ENCODE assay signal across 8 cellular contexts in genomic region chr1:58515794-58516401, GRCh38. TPM values are rescaled to one million over a fixed set of nuclear protein-coding genes. Genes with fewer than 3 reads are reported as not detected.
DNase-seq lines count a peak whose midpoint lies in the region; ATAC-seq and TF ChIP-seq lines count a peak whose summit lies in the region.

No MANE protein-coding gene starts in this region.

- H3K4me1 ChIP-seq in left lung (no peaks in the 10 kb centered on the region), thyroid gland (no peaks in the 10 kb centered on the region)

- no peak overlapping the region for H3K4me3 ChIP-seq in AG09309 (ENCODE audit: control insufficient read depth, low read depth, low read length)
- no peak overlapping the region for H3K4me3 ChIP-seq in GM12864 (ENCODE audit: low read depth, low read length)
- no peak overlapping the region for H3K4me3 ChIP-seq in coronary artery
- H3K4me3 ChIP-seq in left lung, result no peak overlapping the region
- no peak overlapping the region for H3K4me3 ChIP-seq in thyroid gland (replicated peaks in 1 of 3)

- TF ChIP-seq CTCF in AG09309 (IDR thresholded peaks at IDR 0.05; ENCODE audit: control insufficient read depth, insufficient read depth, low read depth, low read length, missing control alignments), result peak; percentile 56
- TF ChIP-seq CTCF in GM12864 (IDR thresholded peaks at IDR 0.05; ENCODE audit: low read depth, low read length, missing control alignments), result peak; percentile 47
- TF ChIP-seq CTCF in coronary artery (IDR thresholded peaks at IDR 0.05), result peak; percentile 29
- peak; percentile 63 to 78 for TF ChIP-seq CTCF in left lung (IDR thresholded peaks at IDR 0.05)
- peak; percentile 36 to 83 (median 68) for TF ChIP-seq CTCF in thyroid gland (IDR thresholded peaks at IDR 0.05)

- H3K9me3 ChIP-seq in left lung, result peaks cover 0 to 3% of the 10 kb centered on the region in 2 donors
- H3K9me3 ChIP-seq in thyroid gland, result no peaks in the 10 kb centered on the region

- H3K27ac ChIP-seq in coronary artery (no peak overlapping the region), left lung (no peak overlapping the region), thyroid gland (no peak overlapping the region)

- H3K36me3 ChIP-seq in left lung (peaks cover 0 to 8% of the 10 kb centered on the region in 2 donors), thyroid gland (no peaks in the 10 kb centered on the region)

- TF ChIP-seq POLR2A in thyroid gland (IDR thresholded peaks at IDR 0.05), result no peak

- H3K27me3 ChIP-seq in left lung (no peaks in the 10 kb centered on the region), thyroid gland (no peaks in the 10 kb centered on the region)

- 43 to 45% methylated on average over 2 of the region's 2 CpGs for WGBS in thyroid gland, 2 donors

- ATAC-seq in SK-N-SH treated with all-trans-retinoic acid at 6 μM for 48 hours (peak; percentile 80), left lung (peak; percentile 91), HG02885 (IDR thresholded peaks at IDR 0.05; ENCODE audit: poor library complexity, unreplicated experiment) (no peak)

- peak; percentile 59 for DNase-seq in AG09309 (ENCODE audit: low read depth)
- DNase-seq in GM12864 (ENCODE audit: low read depth), result peak; percentile 36
- peak; percentile 59 for DNase-seq in NCI-H1105 treated with DMSO at 0.1 percent for 48 hours (lab: John Stamatoyannopoulos, UW)
- no peak for DNase-seq in coronary artery (ENCODE audit: low spot score)
- DNase-seq in left lung, result peak in 1 of 2 donors; percentile 37
- peak; percentile 34 to 42 for DNase-seq in thyroid gland

- intact Hi-C loops in left lung (cut with DNase I), result no loop called here
- intact Hi-C loops in thyroid gland (cut with DNase I), result no loop called here

TF ChIP-seq in SK-N-SH treated with all-trans-retinoic acid at 6 μM for 48 hours, 23 proteins besides CTCF, POLR2A, EP300 and RAD21:
- TF ChIP-seq, protein P1, sequence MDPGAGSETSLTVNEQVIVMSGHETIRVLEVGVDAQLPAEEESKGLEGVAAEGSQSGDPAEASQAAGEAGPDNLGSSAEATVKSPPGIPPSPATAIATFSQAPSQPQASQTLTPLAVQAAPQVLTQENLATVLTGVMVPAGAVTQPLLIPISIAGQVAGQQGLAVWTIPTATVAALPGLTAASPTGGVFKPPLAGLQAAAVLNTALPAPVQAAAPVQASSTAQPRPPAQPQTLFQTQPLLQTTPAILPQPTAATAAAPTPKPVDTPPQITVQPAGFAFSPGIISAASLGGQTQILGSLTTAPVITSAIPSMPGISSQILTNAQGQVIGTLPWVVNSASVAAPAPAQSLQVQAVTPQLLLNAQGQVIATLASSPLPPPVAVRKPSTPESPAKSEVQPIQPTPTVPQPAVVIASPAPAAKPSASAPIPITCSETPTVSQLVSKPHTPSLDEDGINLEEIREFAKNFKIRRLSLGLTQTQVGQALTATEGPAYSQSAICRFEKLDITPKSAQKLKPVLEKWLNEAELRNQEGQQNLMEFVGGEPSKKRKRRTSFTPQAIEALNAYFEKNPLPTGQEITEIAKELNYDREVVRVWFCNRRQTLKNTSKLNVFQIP (CRISPR knock-in tag; IDR thresholded peaks at IDR 0.05; ENCODE audit: borderline replicate concordance, low read depth), result no peak
- TF ChIP-seq ISL1 (CRISPR knock-in tag; IDR thresholded peaks at IDR 0.05) (no peak), RARB (CRISPR knock-in tag; IDR thresholded peaks at IDR 0.05) (no peak), OSR1 (CRISPR knock-in tag; IDR thresholded peaks at IDR 0.05) (no peak), ZC3H10 (CRISPR knock-in tag; IDR thresholded peaks at IDR 0.05) (no peak), GLIS3 (CRISPR knock-in tag; IDR thresholded peaks at IDR 0.05) (no peak)

RNA-seq across cellular contexts. Expression of gene OMA1, which starts 30.6 kb away (rescaled TPM):
- total RNA-seq in left lung (10 to 100 TPM; 26.4 to 28.3 TPM), thyroid gland (10 to 100 TPM; 50.6 to 67.6 (median 58.5) TPM)
